In the genomic region with DNA sequence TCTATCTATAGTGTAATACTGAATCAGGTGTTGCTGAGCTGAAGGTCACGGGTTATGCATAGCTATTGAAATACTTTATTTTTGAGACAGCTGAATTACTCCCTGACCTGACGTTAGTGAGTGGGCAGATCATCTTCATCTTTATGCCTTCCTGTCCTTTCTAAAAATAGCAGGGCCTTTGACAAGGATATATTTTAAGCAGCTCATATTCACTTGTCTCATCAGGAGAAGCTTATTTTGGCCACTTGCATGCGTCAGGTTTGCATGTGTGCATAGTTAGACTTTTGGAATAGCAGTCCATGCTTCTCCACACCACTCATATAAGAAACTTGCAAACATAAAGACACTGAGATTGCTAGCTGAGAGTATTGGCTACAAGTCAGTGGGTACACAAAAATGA, we compare ENCODE assay signal across 21 cellular contexts.
A peak's percentile ranks its signal among the peaks of the same experiment; 100 is the strongest.
DNase-seq lines count a peak whose midpoint lies in the region; ATAC-seq and TF ChIP-seq lines count a peak whose summit lies in the region.
"Had no signal": no experiment of that assay in that cellular context is flagged by ENCODE, and none has a peak within 500 bp of the region (broad histone marks: within the 10 kb centered on the region; RNA-seq: fewer than 3 reads in every experiment).

No MANE protein-coding gene starts in this region.

- H3K14ac ChIP-seq in IMR-90 (replicated peaks; ENCODE audit: low read depth, low read length): no peak overlapping the region
- H3K14ac ChIP-seq in H9 (ENCODE audit: insufficient read depth, low read length): no peak overlapping the region

- H2AFZ ChIP-seq in IMR-90 (replicated peaks; ENCODE audit: low read length, poor library complexity): no peak overlapping the region
- no peak overlapping the region for H2AFZ ChIP-seq in mammary epithelial cell (ENCODE audit: low read depth, low read length)
- no peak overlapping the region for H2AFZ ChIP-seq in H9 (ENCODE audit: low read length)

- WGBS in IMR-90 (ENCODE audit: extremely low coverage in 2 of 2, insufficient read length in 1 of 2), 2 experiments: no CpG with 5 or more reads among the region's 3 CpGs
- 96% methylated on average over 3 of the region's 3 CpGs for WGBS in mammary epithelial cell (ENCODE audit: low coverage, missing lambda C conversion rate)
- WGBS in H9 (ENCODE audit: extremely low coverage, insufficient read length, low lambda C conversion rate): no CpG with 5 or more reads among the region's 3 CpGs

- BruUV-seq in IMR-90 (replicated peaks; lab: Mats Ljungman, UMichigan): no TSS peak
- no TSS peak for BruUV-seq in mammary epithelial cell (replicated peaks; lab: Mats Ljungman, UMichigan)

- H3K4me1 Mint-ChIP-seq in nephron (peaks cover 19% of the 10 kb centered on the region), H9 (no peaks in the 10 kb centered on the region)
- H3K4me1 Mint-ChIP-seq: CD4-positive, alpha-beta memory T cell had no signal

- H4K8ac ChIP-seq in IMR-90 (ENCODE audit: low read depth in 2 of 2, low read length in 2 of 2) (no peak overlapping the region), H9 (replicated peaks; ENCODE audit: insufficient read length, low read depth, low read length) (no peak overlapping the region)

- intact Hi-C loops in IMR-90 (cut with micrococcal nuclease) (no loop called here), left cardiac atrium (cut with DNase I) (no loop called here), mammary epithelial cell (cut with micrococcal nuclease) (no loop called here)

- H2AK5ac ChIP-seq in IMR-90 (ENCODE audit: low read depth, low read length): no peak overlapping the region
- no peak overlapping the region for H2AK5ac ChIP-seq in H9 (ENCODE audit: insufficient read length, low read length)

- H3K23me2 ChIP-seq in H9 (ENCODE audit: insufficient read length, low read depth, low read length, poor library complexity, severe bottlenecking): no peaks in the 10 kb centered on the region

- H3K4ac ChIP-seq in IMR-90 (ENCODE audit: low read depth, low read length) (no peak overlapping the region), H9 (ENCODE audit: low read depth, low read length) (no peak overlapping the region)

- H3K18ac ChIP-seq in IMR-90 (ENCODE audit: low read depth, low read length): no peak overlapping the region
- H3K18ac ChIP-seq in H9 (ENCODE audit: insufficient read length, low read depth, low read length): no peak overlapping the region

- in situ Hi-C loops in IMR-90 (cut with MboI; ENCODE audit: low sequenced_read_pairs): no loop called here
- in situ Hi-C loops in mammary epithelial cell (cut with MboI; ENCODE audit: low sequenced_read_pairs in 2 of 2): no loop called here

- H3K36me3 Mint-ChIP-seq in nephron (ENCODE audit: low read depth): no peaks in the 10 kb centered on the region
- H3K36me3 Mint-ChIP-seq in activated naive CD4-positive, alpha-beta T cell treated with anti-CD3 and anti-CD28 coated beads, Interleukin-2, amount 50 U/mL, for 72 hours: no peaks in the 10 kb centered on the region
- H3K36me3 Mint-ChIP-seq in H9 (ENCODE audit: insufficient read depth in 1 of 3, low read depth in 3 of 3): no peaks in the 10 kb centered on the region
- H3K36me3 Mint-ChIP-seq: CD4-positive, alpha-beta memory T cell had no signal

- H2BK5ac ChIP-seq in IMR-90 (ENCODE audit: low read depth, low read length, poor library complexity, severe bottlenecking) (no peak overlapping the region), H9 (ENCODE audit: insufficient read length, low read length) (no peak overlapping the region)

- POLR2A ChIA-PET in IMR-90 (lab: Charles Lee; ENCODE audit: unreplicated experiment): no interaction called here

- H3K9me3 Mint-ChIP-seq in nephron: no peaks in the 10 kb centered on the region
- no peaks in the 10 kb centered on the region for H3K9me3 Mint-ChIP-seq in activated naive CD4-positive, alpha-beta T cell treated with anti-CD3 and anti-CD28 coated beads, Interleukin-2, amount 50 U/mL, for 72 hours
- no peaks in the 10 kb centered on the region for H3K9me3 Mint-ChIP-seq in H9

- no peaks in the 10 kb centered on the region for H3K9me1 ChIP-seq in IMR-90 (ENCODE audit: insufficient read depth, low read length)

- DNase-seq in IMR-90: peak; percentile 6
- DNase-seq in left cardiac atrium: no peak
- DNase-seq in mammary epithelial cell: no peak
- no peak for DNase-seq in activated naive CD4-positive, alpha-beta T cell treated with anti-CD3 and anti-CD28 coated beads, Interleukin-2, amount 50 U/mL, for 72 hours (ENCODE audit: low spot score in 2 of 2)
- DNase-seq in H9: no peak
- DNase-seq: C1 segment of cervical spinal cord; CD4-positive, alpha-beta memory T cell; COR-L47; GDM1; KG1; MM.1S; NCI-H2029 treated with DMSO at 0.1 percent for 48 hours; NCI-H446 treated with DMSO at 0.1 percent for 48 hours; NCI-H526; NCI-H82; NK-92 treated with Interleukin-12 subunit alpha and Interleukin-12 subunit beta, amount 100 ng/mL, for 24 hours; PC-3 had no signal

- no peak overlapping the region for H3K23ac ChIP-seq in IMR-90 (ENCODE audit: low read depth, low read length)
- no peak overlapping the region for H3K23ac ChIP-seq in H9 (ENCODE audit: insufficient read length, low read depth, low read length)

- H3K4me1 ChIP-seq in IMR-90 (ENCODE audit: control insufficient read depth, insufficient read depth, low read length) (no peaks in the 10 kb centered on the region), mammary epithelial cell (ENCODE audit: insufficient read depth, low read length) (peaks cover 7% of the 10 kb centered on the region), H9 (ENCODE audit: insufficient read depth, low read length) (no peaks in the 10 kb centered on the region)

- no peaks in the 10 kb centered on the region for H3K9me3 ChIP-seq in IMR-90 (ENCODE audit: control insufficient read depth, insufficient read depth, low read length)
- no peaks in the 10 kb centered on the region for H3K9me3 ChIP-seq in mammary epithelial cell (replicated peaks; ENCODE audit: insufficient read depth, low read length)
- H3K9me3 ChIP-seq in H9 (ENCODE audit: control insufficient read depth, low read depth, low read length): no peaks in the 10 kb centered on the region

- no peak overlapping the region for H3K56ac ChIP-seq in IMR-90 (ENCODE audit: extremely low read depth, insufficient read depth, low read length)
- H3K56ac ChIP-seq in H9 (ENCODE audit: insufficient read length, low read depth, low read length): no peak overlapping the region

- H3K27ac ChIP-seq in 22Rv1 (peak overlapping the region; percentile 97), IMR-90 (ENCODE audit: insufficient read depth, low read length) (no peak overlapping the region), mammary epithelial cell (ENCODE audit: insufficient read depth, low read depth, low read length) (no peak overlapping the region), H9 (ENCODE audit: insufficient read length, low read depth, low read length) (no peak overlapping the region)

- dilution Hi-C loops in IMR-90 (cut with HindIII; ENCODE audit: low sequenced_read_pairs, unreplicated experiment) (no loop called here), mammary epithelial cell (cut with HindIII; ENCODE audit: low sequenced_read_pairs) (no loop called here)

- TF ChIP-seq POLR2A in IMR-90 (IDR thresholded peaks at IDR 0.05; ENCODE audit: low read depth, low read length): no peak

- H2AK9ac ChIP-seq in IMR-90 (replicated peaks; ENCODE audit: low read depth, low read length, poor library complexity): no peak overlapping the region

- H2BK15ac ChIP-seq in IMR-90 (ENCODE audit: low read depth, low read length): no peak overlapping the region
- H2BK15ac ChIP-seq in H9 (ENCODE audit: low read depth, low read length): no peak overlapping the region

- peak overlapping the region in 2 of 3 experiments; percentile 70 to 81 for H3K4me3 Mint-ChIP-seq in nephron
- no peak overlapping the region for H3K4me3 Mint-ChIP-seq in H9
- H3K4me3 Mint-ChIP-seq: CD4-positive, alpha-beta memory T cell had no signal

- H3K4me3 ChIP-seq in IMR-90 (ENCODE audit: insufficient read depth, low read depth, low read length) (no peak overlapping the region), mammary epithelial cell (replicated peaks in 1 of 3; ENCODE audit: insufficient read depth in 1 of 3, low read depth in 2 of 3, low read length in 3 of 3) (no peak overlapping the region)
- H3K4me3 ChIP-seq: GM12878 had no signal

- no peak overlapping the region for H2BK120ac ChIP-seq in IMR-90 (ENCODE audit: low read depth, low read length)
- H2BK120ac ChIP-seq in H9 (ENCODE audit: low read depth, low read length, poor library complexity, severe bottlenecking): no peak overlapping the region

- H3K27me3 Mint-ChIP-seq in nephron (ENCODE audit: low read depth) (no peaks in the 10 kb centered on the region), H9 (ENCODE audit: low read depth) (no peaks in the 10 kb centered on the region)

- no peak overlapping the region for H3K9ac ChIP-seq in IMR-90 (ENCODE audit: low read depth, low read length)
- no peak overlapping the region for H3K9ac ChIP-seq in mammary epithelial cell (ENCODE audit: insufficient read depth, low read length)
- H3K9ac ChIP-seq in H9 (ENCODE audit: extremely low read depth, insufficient read length, low read length): no peak overlapping the region

- no peak for TF ChIP-seq CTCF in 22Rv1 (IDR thresholded peaks at IDR 0.05)
- TF ChIP-seq CTCF in IMR-90 (conservative IDR thresholded peaks at IDR 0.05; ENCODE audit: low read depth, low read length): no peak
- no peak for TF ChIP-seq CTCF in nephron (IDR thresholded peaks at IDR 0.05; ENCODE audit: unreplicated experiment in 3 of 3)
- TF ChIP-seq CTCF in mammary epithelial cell (conservative IDR thresholded peaks at IDR 0.05 in 1 of 2, IDR thresholded peaks at IDR 0.05 in 1 of 2; ENCODE audit: extremely low read depth in 1 of 2, insufficient read depth in 1 of 2, low read depth in 1 of 2, low read length in 2 of 2): no peak
- TF ChIP-seq CTCF in H9 (conservative IDR thresholded peaks at IDR 0.05): no peak

- H4K20me1 ChIP-seq in IMR-90 (ENCODE audit: insufficient read depth, low read length): no peaks in the 10 kb centered on the region
- H4K20me1 ChIP-seq in mammary epithelial cell (ENCODE audit: insufficient read depth, low read length): no peaks in the 10 kb centered on the region
- H4K20me1 ChIP-seq in H9 (ENCODE audit: control insufficient read depth, insufficient read depth, insufficient read length): no peaks in the 10 kb centered on the region

- H3K27me3 ChIP-seq in IMR-90 (ENCODE audit: control insufficient read depth, insufficient read depth, low read length): no peaks in the 10 kb centered on the region
- no peaks in the 10 kb centered on the region for H3K27me3 ChIP-seq in mammary epithelial cell (ENCODE audit: insufficient read depth, low read length)
- no peaks in the 10 kb centered on the region for H3K27me3 ChIP-seq in H9 (ENCODE audit: insufficient read depth, low read length)

- CTCF ChIA-PET in IMR-90 (lab: Yijun Ruan, JAX): interaction anchor here (0.8 kb wide), 1 partner anchor 522 kb away, joined by 3 read pairs; a partner anchor contains a TSS
- CTCF ChIA-PET in mammary epithelial cell (lab: Charles Lee; ENCODE audit: low non-redundant PET): no interaction called here

- TF ChIP-seq RAD21 in IMR-90 (IDR thresholded peaks at IDR 0.05; ENCODE audit: low read length): no peak

- no peak overlapping the region for H4K5ac ChIP-seq in IMR-90 (ENCODE audit: low read depth, low read length)
- no peak overlapping the region for H4K5ac ChIP-seq in H9 (ENCODE audit: insufficient read length, low read depth, low read length)

- H2BK12ac ChIP-seq in H9 (ENCODE audit: insufficient read length, low read depth, low read length): no peak overlapping the region

- no peak for ATAC-seq in IMR-90 (ENCODE audit: low read depth)
- ATAC-seq in left cardiac atrium: peak; percentile 47 to 56
- ATAC-seq in activated naive CD4-positive, alpha-beta T cell treated with anti-CD3 and anti-CD28 coated beads, Interleukin-2, amount 50 U/mL, for 72 hours: no peak
- no peak for ATAC-seq in HG03280 (IDR thresholded peaks at IDR 0.05; ENCODE audit: unreplicated experiment)
- ATAC-seq: GM12878, PC-3 had no signal

- no peak overlapping the region for H3K4me2 ChIP-seq in IMR-90 (ENCODE audit: low read depth, low read length)
- no peak overlapping the region for H3K4me2 ChIP-seq in mammary epithelial cell (ENCODE audit: insufficient read depth, low read depth, low read length)
- no peak overlapping the region for H3K4me2 ChIP-seq in H9 (ENCODE audit: insufficient read depth, insufficient read length, low read length)

- H2BK20ac ChIP-seq in IMR-90 (ENCODE audit: low read depth, low read length): no peak overlapping the region
- H2BK20ac ChIP-seq in H9 (ENCODE audit: low read depth, low read length, poor library complexity, severe bottlenecking): no peak overlapping the region

- H3K27ac Mint-ChIP-seq in nephron: no peak overlapping the region
- no peak overlapping the region for H3K27ac Mint-ChIP-seq in activated naive CD4-positive, alpha-beta T cell treated with anti-CD3 and anti-CD28 coated beads, Interleukin-2, amount 50 U/mL, for 72 hours
- no peak overlapping the region for H3K27ac Mint-ChIP-seq in H9
- H3K27ac Mint-ChIP-seq: CD4-positive, alpha-beta memory T cell had no signal

- H3K79me1 ChIP-seq in IMR-90 (ENCODE audit: low read depth in 1 of 2, low read length in 2 of 2) (no peaks in the 10 kb centered on the region), H9 (ENCODE audit: insufficient read depth, low read depth, low read length, poor library complexity, severe bottlenecking) (no peaks in the 10 kb centered on the region)

- H3K36me3 ChIP-seq in IMR-90 (ENCODE audit: control insufficient read depth, insufficient read depth, low read length) (no peaks in the 10 kb centered on the region), mammary epithelial cell (ENCODE audit: insufficient read depth, low read length) (no peaks in the 10 kb centered on the region)

- no peak overlapping the region for H3T11ph ChIP-seq in H9 (ENCODE audit: low read length)

- H3K79me2 ChIP-seq in mammary epithelial cell (ENCODE audit: insufficient read depth, low read length) (no peaks in the 10 kb centered on the region), H9 (ENCODE audit: insufficient read depth, low read length) (no peaks in the 10 kb centered on the region)

- H4K91ac ChIP-seq in IMR-90 (ENCODE audit: insufficient read depth, low read depth, low read length) (no peak overlapping the region), H9 (ENCODE audit: insufficient read length, low read depth, low read length) (no peak overlapping the region)

Comparison
In these comparisons a context has a peak if more than half of its experiments do, and no peak if none do; other contexts are left out.
1. ATAC-seq: peak in left cardiac atrium (2 of 2); none in IMR-90 (single experiment), activated naive CD4-positive, alpha-beta T cell treated with anti-CD3 and anti-CD28 coated beads, Interleukin-2, amount 50 U/mL, for 72 hours (0 of 2) and HG03280 (single experiment).
2. H3K4me3 Mint-ChIP-seq: peak in nephron (2 of 3); none in H9 (0 of 2).